In genomic region chr1:55639526-55639925, GRCh38 we compare ENCODE assay signal across 16 cellular contexts.
A peak's percentile ranks its signal among the peaks of the same experiment; 100 is the strongest.
DNase-seq lines count a peak whose midpoint lies in the region; ATAC-seq and TF ChIP-seq lines count a peak whose summit lies in the region.
"Had no signal": no experiment of that assay in that cellular context is flagged by ENCODE, and none has a peak within 500 bp of the region (broad histone marks: within the 10 kb centered on the region; RNA-seq: fewer than 3 reads in every experiment).

No MANE protein-coding gene starts in this region.

- H3K9ac ChIP-seq in SK-N-SH: no peak overlapping the region
- H3K9ac ChIP-seq: BLaER1 had no signal

- POLR2A ChIA-PET in SK-N-SH (lab: Yijun Ruan, JAX): no interaction called here

- H3K27me3 ChIP-seq in SK-N-SH (ENCODE audit: insufficient read depth) (no peaks in the 10 kb centered on the region), esophagus muscularis mucosa (no peaks in the 10 kb centered on the region), esophagus squamous epithelium (no peaks in the 10 kb centered on the region)
- H3K27me3 ChIP-seq: BLaER1 had no signal

- no peak for TF ChIP-seq RAD21 in SK-N-SH (IDR thresholded peaks at IDR 0.05; ENCODE audit: low read length)

- H3K4me3 ChIP-seq in SK-N-SH (ENCODE audit: low read depth in 2 of 2, low read length in 1 of 2): no peak overlapping the region
- no peak overlapping the region for H3K4me3 ChIP-seq in esophagus muscularis mucosa
- no peak overlapping the region for H3K4me3 ChIP-seq in mucosa of descending colon
- H3K4me3 ChIP-seq in esophagus squamous epithelium: no peak overlapping the region
- H3K4me3 ChIP-seq: A549, BLaER1, GM12878 had no signal

- CTCF ChIA-PET in SK-N-SH (lab: Yijun Ruan, JAX): interaction anchor here (1.7 to 2.6 kb wide), 2 partner anchors 264 to 938 kb away, joined by 7 to 10 read pairs; no protein-coding TSS in a partner anchor

- peaks cover 5% of the 10 kb centered on the region for H3F3A ChIP-seq in SK-N-SH (replicated peaks; ENCODE audit: insufficient read depth)

- peak overlapping the region in 1 of 2 experiments; percentile 100; a peak in 2 of 4 replicates for H3K27ac ChIP-seq in SK-N-SH (ENCODE audit: low read depth in 2 of 2, low read length in 1 of 2)
- H3K27ac ChIP-seq in esophagus muscularis mucosa (replicated peaks in 1 of 4): no peak overlapping the region
- H3K27ac ChIP-seq in esophagus squamous epithelium: no peak overlapping the region
- H3K27ac ChIP-seq: 22Rv1, BLaER1 had no signal

- H3K4me2 ChIP-seq in SK-N-SH: no peak overlapping the region
- H3K4me2 ChIP-seq: A549, BLaER1 had no signal

- ATAC-seq in SK-N-SH treated with all-trans-retinoic acid at 6 μM for 48 hours (no peak), mucosa of descending colon (peak; percentile 22), GM21619 (IDR thresholded peaks at IDR 0.05; ENCODE audit: unreplicated experiment) (no peak)
- ATAC-seq: A549; CD8-positive, alpha-beta T cell; GM12878 had no signal

- H3K4me1 ChIP-seq in SK-N-SH (ENCODE audit: control insufficient read depth in 1 of 2, insufficient read depth in 2 of 2, low read depth in 1 of 2, low read length in 1 of 2) (peaks cover 0 to 49% of the 10 kb centered on the region in 2 experiments; a peak in 2 of 4 replicates), esophagus muscularis mucosa (peaks cover 0 to 38% (median 21%) of the 10 kb centered on the region in 4 donors), mucosa of descending colon (ENCODE audit: low read depth) (no peaks in the 10 kb centered on the region), esophagus squamous epithelium (peaks cover 6 to 29% (median 8%) of the 10 kb centered on the region in 3 donors)

- H4K20me1 ChIP-seq in SK-N-SH (ENCODE audit: insufficient read depth): no peaks in the 10 kb centered on the region
- H4K20me1 ChIP-seq: BLaER1 had no signal

- no peak overlapping the region for H2AFZ ChIP-seq in SK-N-SH (ENCODE audit: low read depth)

- no peak for TF ChIP-seq CTCF in SK-N-SH (IDR thresholded peaks at IDR 0.05)
- TF ChIP-seq CTCF in esophagus muscularis mucosa (IDR thresholded peaks at IDR 0.05): no peak
- no peak for TF ChIP-seq CTCF in mucosa of descending colon (IDR thresholded peaks at IDR 0.05)
- no peak for TF ChIP-seq CTCF in esophagus squamous epithelium (IDR thresholded peaks at IDR 0.05)

- intact Hi-C loops in esophagus muscularis mucosa (cut with DNase I) (no loop called here), mucosa of descending colon (cut with DNase I, micrococcal nuclease) (no loop called here), esophagus squamous epithelium (cut with DNase I) (no loop called here)

- no peaks in the 10 kb centered on the region for H3K79me2 ChIP-seq in SK-N-SH (ENCODE audit: insufficient read depth)

- DNase-seq in SK-N-SH (no peak), esophagus muscularis mucosa (ENCODE audit: extremely low spot score) (peak; percentile 81), mucosa of descending colon (no peak), AG08396 (ENCODE audit: low spot score) (no peak), esophagus squamous epithelium (lab: John Stamatoyannopoulos, UW) (no peak)
- DNase-seq: Calu3; CD8-positive, alpha-beta T cell; DMS79 treated with DMSO at 0.1 percent for 48 hours; GF-D8; H9 had no signal

- H3K36me3 ChIP-seq in SK-N-SH (replicated peaks in 1 of 2; ENCODE audit: control insufficient read depth in 1 of 2, insufficient read depth in 2 of 2, low read length in 1 of 2): no peaks in the 10 kb centered on the region
- no peaks in the 10 kb centered on the region for H3K36me3 ChIP-seq in esophagus muscularis mucosa
- no peaks in the 10 kb centered on the region for H3K36me3 ChIP-seq in mucosa of descending colon (ENCODE audit: low read depth)
- no peaks in the 10 kb centered on the region for H3K36me3 ChIP-seq in esophagus squamous epithelium
- H3K36me3 ChIP-seq: BLaER1 had no signal

- no peaks in the 10 kb centered on the region for H3K9me2 ChIP-seq in SK-N-SH

- TF ChIP-seq POLR2A in esophagus muscularis mucosa (IDR thresholded peaks at IDR 0.05; ENCODE audit: low read depth): no peak
- TF ChIP-seq POLR2A in esophagus squamous epithelium (IDR thresholded peaks at IDR 0.05): no peak

- H3K9me3 ChIP-seq in SK-N-SH (no peaks in the 10 kb centered on the region), esophagus muscularis mucosa (no peaks in the 10 kb centered on the region), mucosa of descending colon (no peaks in the 10 kb centered on the region), esophagus squamous epithelium (peaks cover 0 to 3% (median 0%) of the 10 kb centered on the region in 3 donors)
- H3K9me3 ChIP-seq: A549, BLaER1 had no signal

- WGBS in SK-N-SH (ENCODE audit: low lambda C conversion rate): 86% methylated on average over 5 of the region's 5 CpGs
- 94% methylated on average over 5 of the region's 5 CpGs for WGBS in esophagus muscularis mucosa
- 58 to 72% methylated on average over 5 of the region's 5 CpGs for WGBS in esophagus squamous epithelium, 2 donors

- TF ChIP-seq EP300 in SK-N-SH (IDR thresholded peaks at IDR 0.05; ENCODE audit: borderline replicate concordance in 1 of 2, low read depth in 1 of 2, low read length in 1 of 2) (no peak), esophagus muscularis mucosa (IDR thresholded peaks at IDR 0.05) (no peak)

TF ChIP-seq in SK-N-SH, 30 proteins besides CTCF, POLR2A, EP300 and RAD21:
- peak; percentile 6 for TF ChIP-seq CHD2 (IDR thresholded peaks at IDR 0.05; ENCODE audit: low read length, partially characterized antibody)
- TF ChIP-seq GABPA (IDR thresholded peaks at IDR 0.05; ENCODE audit: low read depth): no peak

TF ChIP-seq in SK-N-SH treated with all-trans-retinoic acid at 6 μM for 48 hours, 23 proteins besides CTCF, POLR2A, EP300 and RAD21:
- TF ChIP-seq ZFP3 (CRISPR knock-in tag; IDR thresholded peaks at IDR 0.05) (no peak), TSHZ2 (CRISPR knock-in tag; IDR thresholded peaks at IDR 0.05) (no peak), CSRNP3 (CRISPR knock-in tag; IDR thresholded peaks at IDR 0.05) (no peak), ARNTL (CRISPR knock-in tag; IDR thresholded peaks at IDR 0.05; ENCODE audit: borderline replicate concordance, low read depth) (no peak), TOX (CRISPR knock-in tag; IDR thresholded peaks at IDR 0.05; ENCODE audit: borderline replicate concordance) (no peak), ZNF70 (CRISPR knock-in tag; IDR thresholded peaks at IDR 0.05) (no peak), POU6F1 (CRISPR knock-in tag; IDR thresholded peaks at IDR 0.05; ENCODE audit: borderline replicate concordance, low read depth) (no peak), ISL1 (CRISPR knock-in tag; IDR thresholded peaks at IDR 0.05) (no peak), ZFP30 (CRISPR knock-in tag; IDR thresholded peaks at IDR 0.05) (no peak), ESRRG (CRISPR knock-in tag; IDR thresholded peaks at IDR 0.05) (no peak), ZNF565 (CRISPR knock-in tag; conservative IDR thresholded peaks at IDR 0.05; ENCODE audit: low read depth) (no peak), PPARA (CRISPR knock-in tag; IDR thresholded peaks at IDR 0.05; ENCODE audit: borderline replicate concordance) (no peak), OSR1 (CRISPR knock-in tag; IDR thresholded peaks at IDR 0.05) (no peak), RARB (CRISPR knock-in tag; IDR thresholded peaks at IDR 0.05) (no peak)
